In the genomic region with DNA sequence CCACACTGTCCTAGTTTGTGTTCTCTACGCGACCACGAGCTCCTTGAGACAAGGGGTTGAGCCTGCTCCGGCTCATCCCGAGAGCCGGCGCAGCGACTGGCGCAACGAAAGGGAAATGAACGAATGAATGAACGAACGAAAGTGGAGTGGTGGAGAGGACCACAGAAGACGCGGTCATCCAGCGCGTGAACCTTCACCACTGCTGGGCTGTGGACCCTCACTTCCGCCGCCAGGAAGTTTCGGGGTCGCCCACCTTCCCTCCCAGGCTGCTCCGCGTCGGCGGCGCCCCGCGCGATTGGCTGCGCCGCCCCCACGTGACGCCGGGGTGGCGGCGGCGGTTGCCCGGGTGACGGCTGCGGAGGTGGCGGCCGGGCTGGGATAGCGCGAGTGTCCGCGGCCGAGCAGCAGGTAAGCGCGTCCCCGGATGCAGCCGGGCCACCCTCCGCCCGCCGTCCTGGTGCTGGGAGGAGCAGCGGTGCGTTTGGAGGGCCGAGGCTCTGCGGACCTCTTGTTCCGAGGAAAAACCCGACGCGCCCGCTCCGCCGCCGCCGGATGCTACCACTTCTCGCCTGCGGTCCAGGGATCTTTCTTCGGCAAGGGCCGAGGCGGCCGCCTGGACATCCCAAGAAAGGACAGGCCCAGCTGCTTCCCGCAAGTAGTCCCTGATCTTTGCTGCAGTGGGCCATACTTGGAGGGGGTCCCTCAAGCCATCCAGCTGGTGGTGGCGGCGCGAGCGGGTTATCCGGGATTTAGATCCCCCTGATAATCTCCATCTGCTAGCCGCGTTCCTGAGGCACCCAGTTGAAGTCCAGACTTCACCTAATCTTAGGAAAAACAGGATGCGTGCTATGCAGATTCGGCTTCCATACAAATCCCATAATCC, we compare ENCODE assay signal across 8 cellular contexts. TPM values are rescaled to one million over a fixed set of nuclear protein-coding genes. Genes with fewer than 3 reads are reported as not detected.
DNase-seq lines count a peak whose midpoint lies in the region; ATAC-seq and TF ChIP-seq lines count a peak whose summit lies in the region.

A gene with protein sequence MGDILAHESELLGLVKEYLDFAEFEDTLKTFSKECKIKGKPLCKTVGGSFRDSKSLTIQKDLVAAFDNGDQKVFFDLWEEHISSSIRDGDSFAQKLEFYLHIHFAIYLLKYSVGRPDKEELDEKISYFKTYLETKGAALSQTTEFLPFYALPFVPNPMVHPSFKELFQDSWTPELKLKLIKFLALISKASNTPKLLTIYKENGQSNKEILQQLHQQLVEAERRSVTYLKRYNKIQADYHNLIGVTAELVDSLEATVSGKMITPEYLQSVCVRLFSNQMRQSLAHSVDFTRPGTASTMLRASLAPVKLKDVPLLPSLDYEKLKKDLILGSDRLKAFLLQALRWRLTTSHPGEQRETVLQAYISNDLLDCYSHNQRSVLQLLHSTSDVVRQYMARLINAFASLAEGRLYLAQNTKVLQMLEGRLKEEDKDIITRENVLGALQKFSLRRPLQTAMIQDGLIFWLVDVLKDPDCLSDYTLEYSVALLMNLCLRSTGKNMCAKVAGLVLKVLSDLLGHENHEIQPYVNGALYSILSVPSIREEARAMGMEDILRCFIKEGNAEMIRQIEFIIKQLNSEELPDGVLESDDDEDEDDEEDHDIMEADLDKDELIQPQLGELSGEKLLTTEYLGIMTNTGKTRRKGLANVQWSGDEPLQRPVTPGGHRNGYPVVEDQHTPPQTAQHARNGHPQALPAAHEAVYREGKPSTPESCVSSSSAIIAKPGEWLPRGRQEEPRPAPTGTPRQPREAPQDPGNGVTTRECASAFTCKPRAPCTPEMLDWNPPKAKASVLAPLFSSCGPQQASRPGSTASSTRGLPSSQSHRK (plus strand): TSS at position 341 of the 883 bp plus-strand sequence. CDS start 7,608 bp downstream, outside the sequence.

- H3K27me3 ChIP-seq in DOHH2 (ENCODE audit: control insufficient read depth, low read length): no peaks in the 10 kb centered on the region

- H3K9me3 Mint-ChIP-seq in nephron: peaks cover 2% of the 10 kb centered on the region

- no peaks in the 10 kb centered on the region for H3F3A ChIP-seq in DOHH2 (ENCODE audit: control insufficient read depth, insufficient read depth)

- TF ChIP-seq EP300 in Ishikawa (IDR thresholded peaks at IDR 0.05; ENCODE audit: borderline replicate concordance): no peak

- H3K4me1 ChIP-seq in DOHH2 (ENCODE audit: control insufficient read depth, low read length): peaks cover 12% of the 10 kb centered on the region

- POLR2A ChIA-PET in RWPE1 (lab: Yijun Ruan, JAX; ENCODE audit: low non-redundant PET): no interaction called here

- no peak for TF ChIP-seq RAD21 in Ishikawa (IDR thresholded peaks at IDR 0.05; ENCODE audit: low read depth)

- no peaks in the 10 kb centered on the region for H3K9me3 ChIP-seq in DOHH2 (ENCODE audit: control insufficient read depth, insufficient read depth, low read length)

- peak; percentile 91 for ATAC-seq in GM21717 (IDR thresholded peaks at IDR 0.05; ENCODE audit: unreplicated experiment)

- peak within 1 kb of the TSS; percentile 95 to 98 (median 97) for H3K27ac Mint-ChIP-seq in nephron

- no peaks in the 10 kb centered on the region; the same call in 1 of the 2 replicates for H3K79me2 ChIP-seq in DOHH2 (ENCODE audit: control insufficient read depth, low read length)

- H3K27ac ChIP-seq in DOHH2 (ENCODE audit: low read depth, low read length) (no peak within 1 kb of the TSS), RWPE1 (peak within 1 kb of the TSS; percentile 84)

- H3K27me3 Mint-ChIP-seq in nephron (ENCODE audit: low read depth): no peaks in the 10 kb centered on the region

- H3K4me3 ChIP-seq in DOHH2 (ENCODE audit: low read length): peak within 1 kb of the TSS; percentile 85
- peak within 1 kb of the TSS; percentile 96 for H3K4me3 ChIP-seq in fibroblast of the aortic adventitia (ENCODE audit: low read depth, low read length)

- H3K4me2 ChIP-seq in DOHH2 (ENCODE audit: low read length): peak within 1 kb of the TSS; percentile 52

- DNase-seq in RWPE1 (ENCODE audit: low spot score): peak; percentile 93
- peak; percentile 64 for DNase-seq in activated T-helper 9 cell treated with anti-CD3 and anti-CD28 coated beads, Interleukin-2, amount 50 U/mL, for 16 hours (ENCODE audit: low read depth)
- DNase-seq in fibroblast of the aortic adventitia (ENCODE audit: low read depth): peak; percentile 51
- DNase-seq in stimulated activated naive CD4-positive, alpha-beta T cell treated with Interleukin-2 at 50 U/mL for 16 hours (lab: John Stamatoyannopoulos, UW): peak; percentile 64

- peaks cover 20% of the 10 kb centered on the region for H3K36me3 Mint-ChIP-seq in nephron (ENCODE audit: low read depth)

- CTCF ChIA-PET in RWPE1 (lab: Yijun Ruan, JAX): interaction anchor here (0.6 kb wide), 1 partner anchor 207 kb away, joined by 3 read pairs; no protein-coding TSS in a partner anchor

- peak within 1 kb of the TSS; percentile 98 to 99 (median 98) for H3K4me3 Mint-ChIP-seq in nephron

- no peak for TF ChIP-seq CTCF in DOHH2 (IDR thresholded peaks at IDR 0.05; ENCODE audit: low read depth, low read length, poor library complexity, severe bottlenecking)
- no peak for TF ChIP-seq CTCF in RWPE1 (conservative IDR thresholded peaks at IDR 0.05; ENCODE audit: low read depth)
- no peak for TF ChIP-seq CTCF in fibroblast of the aortic adventitia (IDR thresholded peaks at IDR 0.05; ENCODE audit: insufficient read depth, low read length)
- TF ChIP-seq CTCF in nephron (IDR thresholded peaks at IDR 0.05; ENCODE audit: unreplicated experiment in 3 of 3): no peak

- H3K4me1 Mint-ChIP-seq in nephron: peaks cover 22% of the 10 kb centered on the region

- H3K9me2 ChIP-seq in DOHH2 (replicated peaks; ENCODE audit: control insufficient read depth, low read length): no peaks in the 10 kb centered on the region

- no peaks in the 10 kb centered on the region for H4K20me1 ChIP-seq in DOHH2 (ENCODE audit: control insufficient read depth, insufficient read depth, low read depth, low read length)

- H3K36me3 ChIP-seq in DOHH2 (ENCODE audit: control insufficient read depth, low read length): no peaks in the 10 kb centered on the region

TF ChIP-seq in Ishikawa, 13 proteins besides CTCF, POLR2A, EP300 and RAD21:
- no peak for TF ChIP-seq NFIC (IDR thresholded peaks at IDR 0.05)
- TF ChIP-seq, protein P1, sequence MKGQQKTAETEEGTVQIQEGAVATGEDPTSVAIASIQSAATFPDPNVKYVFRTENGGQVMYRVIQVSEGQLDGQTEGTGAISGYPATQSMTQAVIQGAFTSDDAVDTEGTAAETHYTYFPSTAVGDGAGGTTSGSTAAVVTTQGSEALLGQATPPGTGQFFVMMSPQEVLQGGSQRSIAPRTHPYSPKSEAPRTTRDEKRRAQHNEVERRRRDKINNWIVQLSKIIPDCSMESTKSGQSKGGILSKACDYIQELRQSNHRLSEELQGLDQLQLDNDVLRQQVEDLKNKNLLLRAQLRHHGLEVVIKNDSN (IDR thresholded peaks at IDR 0.05): peak; percentile 99
- peak; percentile 98 for TF ChIP-seq ZBTB7A (IDR thresholded peaks at IDR 0.05; ENCODE audit: low read depth)
- peak; percentile 43 for TF ChIP-seq TAF1 (IDR thresholded peaks at IDR 0.05; ENCODE audit: low read depth)
- TF ChIP-seq EGR1 (IDR thresholded peaks at IDR 0.05): peak; percentile 79; the same call in 1 of the 2 replicates
- no peak for TF ChIP-seq CREB1 (IDR thresholded peaks at IDR 0.05; ENCODE audit: low read depth)
- TF ChIP-seq YY1 (IDR thresholded peaks at IDR 0.05; ENCODE audit: low read depth): peak; percentile 18; the same call in 1 of the 2 replicates

RNA-seq across cellular contexts. Expression of the gene that starts here (rescaled TPM):
- 94.4 and 97.4 TPM in 2 replicates for total RNA-seq in fibroblast of the aortic adventitia (ENCODE audit: low replicate concordance)
